In the genomic region with DNA sequence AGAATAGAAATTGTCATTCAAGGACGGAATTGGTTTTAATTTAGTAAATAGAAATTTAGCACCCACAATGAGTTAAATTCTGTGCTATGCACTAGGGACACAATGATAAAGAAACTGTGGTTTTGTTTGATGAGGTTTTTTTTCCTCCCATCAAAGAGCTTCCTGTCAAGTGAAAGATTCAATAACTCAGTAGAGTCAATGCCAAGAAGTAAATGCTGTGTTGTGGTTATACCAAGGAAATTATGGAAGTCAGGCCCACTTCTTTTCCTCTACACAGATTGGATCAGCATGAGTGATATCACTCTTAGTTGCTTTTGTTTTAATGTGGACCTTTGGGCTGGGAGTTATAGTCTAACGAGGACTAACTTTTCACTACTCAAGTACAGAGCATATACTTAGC, we compare ENCODE assay signal across 18 cellular contexts.
A peak's percentile ranks its signal among the peaks of the same experiment; 100 is the strongest.
DNase-seq lines count a peak whose midpoint lies in the region; ATAC-seq, FAIRE-seq and TF ChIP-seq lines count a peak whose summit lies in the region.
"Had no signal": no experiment of that assay in that cellular context is flagged by ENCODE, and none has a peak within 500 bp of the region (broad histone marks: within the 10 kb centered on the region; RNA-seq: fewer than 3 reads in every experiment).

No MANE protein-coding gene starts in this region.

- no peaks in the 10 kb centered on the region for H3K36me3 Mint-ChIP-seq in neural progenitor cell

- H3K79me2 ChIP-seq in GM12878 (ENCODE audit: control insufficient read depth, insufficient read depth, low read length) (no peaks in the 10 kb centered on the region), neural progenitor cell (ENCODE audit: low read depth) (no peaks in the 10 kb centered on the region)

- H2AFZ ChIP-seq in GM12878 (ENCODE audit: control insufficient read depth, low read depth, low read length) (no peak overlapping the region), neural progenitor cell (replicated peaks) (no peak overlapping the region)

- H3F3A ChIP-seq in neural progenitor cell (ENCODE audit: low read depth) = peaks cover 21% of the 10 kb centered on the region

- DNase-seq in COLO829 (ENCODE audit: low spot score) (peak; percentile 56), NCI-H226 (peak; percentile 53), GM12878 (ENCODE audit: low read depth, low spot score) (no peak), neural progenitor cell (ENCODE audit: low spot score) (no peak), HuH-7.5 (ENCODE audit: low spot score) (no peak), NAMALWA (ENCODE audit: low spot score) (no peak)
- DNase-seq in stimulated activated CD4-positive, alpha-beta T cell treated with anti-CD3 and anti-CD28 coated beads, Interleukin-12 subunit alpha, Interleukin-12 subunit beta, amount 100 ng/mL, for 4 hours = no peak
- DNase-seq: AML-193; CD4-positive, alpha-beta T cell; IMR-90; MV-4-11; NCI-H146; NCI-H2107; NCI-H345; Right ventricle myocardium superior had no signal

- 0% methylated on average over 2 of the region's 2 CpGs for WGBS in GM12878 (ENCODE audit: insufficient coverage, insufficient replicate concordance, low lambda C conversion rate, missing lambda C conversion rate)

- H3K27me3 ChIP-seq in GM12878 (replicated peaks in 1 of 2; ENCODE audit: control insufficient read depth in 2 of 2, insufficient read depth in 2 of 2, low read length in 1 of 2) = no peaks in the 10 kb centered on the region; a peak in 1 of 4 replicates
- no peaks in the 10 kb centered on the region for H3K27me3 ChIP-seq in neural progenitor cell

- ATAC-seq in GM12878 (no peak), GM21390 (IDR thresholded peaks at IDR 0.05; ENCODE audit: unreplicated experiment) (no peak)
- ATAC-seq: SK-N-SH treated with all-trans-retinoic acid at 6 μM for 48 hours had no signal

- no peak overlapping the region for H3K4me2 ChIP-seq in GM12878 (ENCODE audit: control insufficient read depth, insufficient read depth)
- no peak overlapping the region for H3K4me2 ChIP-seq in neural progenitor cell

- no peak for TF ChIP-seq POLR2A in GM12878 (IDR thresholded peaks at IDR 0.05; ENCODE audit: low read depth, low read length)

- no peak for FAIRE-seq in GM12878 (lab: Jason Lieb, UNC)
- FAIRE-seq: H54 had no signal

- no peak for TF ChIP-seq CTCF in GM12878 (IDR thresholded peaks at IDR 0.05 in 2 of 3, conservative IDR thresholded peaks at IDR 0.05 in 1 of 3; ENCODE audit: control insufficient read depth in 2 of 3, extremely low read depth in 1 of 3, insufficient read depth in 1 of 3, low read depth in 3 of 3, low read length in 3 of 3)
- TF ChIP-seq CTCF in neural progenitor cell (IDR thresholded peaks at IDR 0.05) = no peak

- peak overlapping the region; percentile 53 for H3K27ac Mint-ChIP-seq in neural progenitor cell
- H3K27ac Mint-ChIP-seq: CD4-positive, alpha-beta T cell had no signal

- no peak overlapping the region for H3K27ac ChIP-seq in GM12878 (ENCODE audit: control insufficient read depth, insufficient read depth)
- no peak overlapping the region for H3K27ac ChIP-seq in neural progenitor cell

- H3K9me3 ChIP-seq in GM12878 (replicated peaks; ENCODE audit: control insufficient read depth, insufficient read depth, low read length) = no peaks in the 10 kb centered on the region
- H3K9me3 ChIP-seq in neural progenitor cell (ENCODE audit: low read depth) = no peaks in the 10 kb centered on the region

- H3K4me1 Mint-ChIP-seq in neural progenitor cell = peaks cover 34% of the 10 kb centered on the region

- SMC1A ChIA-PET in GM12878 (lab: Charles Lee; ENCODE audit: uncharacterized antibody, unreplicated experiment) = no interaction called here

- POLR2A ChIA-PET in GM12878 (lab: Charles Lee) = no interaction called here

- H3K36me3 ChIP-seq in GM12878 (ENCODE audit: control insufficient read depth in 2 of 2, insufficient read depth in 2 of 2, low read length in 1 of 2) (no peaks in the 10 kb centered on the region), neural progenitor cell (no peaks in the 10 kb centered on the region)

- intact Hi-C loops in GM12878 (cut with micrococcal nuclease; ENCODE audit: unreplicated experiment) = no loop called here

- no peak overlapping the region for H3K4me3 Mint-ChIP-seq in neural progenitor cell
- H3K4me3 Mint-ChIP-seq: CD4-positive, alpha-beta T cell had no signal

- H3K4me3 ChIP-seq in GM12878 = no peak overlapping the region
- H3K4me3 ChIP-seq in neural progenitor cell = no peak overlapping the region

- H3K27me3 Mint-ChIP-seq in neural progenitor cell (ENCODE audit: insufficient read depth, low read depth) = no peaks in the 10 kb centered on the region
- H3K27me3 Mint-ChIP-seq: CD4-positive, alpha-beta T cell had no signal

- RAD21 ChIA-PET in GM12878 (lab: Charles Lee; ENCODE audit: unreplicated experiment) = no interaction called here

- CTCF ChIA-PET in GM12878 (lab: Yijun Ruan, JAX) = no interaction called here

- no peak for TF ChIP-seq EP300 in GM12878 (IDR thresholded peaks at IDR 0.05; ENCODE audit: borderline replicate concordance in 1 of 2, control insufficient read depth in 1 of 2, low read depth in 2 of 2, low read length in 2 of 2)

- in situ Hi-C loops in GM12878 (cut with MboI) = no loop called here

- TF ChIP-seq RAD21 in GM12878 (IDR thresholded peaks at IDR 0.05; ENCODE audit: insufficient read depth, low read depth, low read length) = no peak

- no peaks in the 10 kb centered on the region for H3K9me3 Mint-ChIP-seq in neural progenitor cell

- no peak overlapping the region for H3K9ac ChIP-seq in GM12878 (ENCODE audit: control insufficient read depth, insufficient read depth, low read length)
- H3K9ac ChIP-seq in neural progenitor cell = no peak overlapping the region

- BruUV-seq in GM12878 (replicated peaks; lab: Mats Ljungman, UMichigan) = no TSS peak

- H3K4me1 ChIP-seq in GM12878 (ENCODE audit: control insufficient read depth, insufficient read depth, low read length) (no peaks in the 10 kb centered on the region), neural progenitor cell (peaks cover 40% of the 10 kb centered on the region)

- H4K20me1 ChIP-seq in GM12878 (ENCODE audit: control insufficient read depth, insufficient read depth) (no peaks in the 10 kb centered on the region), neural progenitor cell (ENCODE audit: low read depth) (no peaks in the 10 kb centered on the region)

TF ChIP-seq in GM12878, 131 proteins besides CTCF, POLR2A, EP300 and RAD21:
- no peak for TF ChIP-seq YY1 (IDR thresholded peaks at IDR 0.05; ENCODE audit: low read depth, low read length)
- TF ChIP-seq RUNX3 (IDR thresholded peaks at IDR 0.05; ENCODE audit: low read length) = 0 out of 2 replicates have a peak, but pooled peaks have one; percentile 7

Comparison
In these comparisons a context has a peak if more than half of its experiments do, and no peak if none do; other contexts are left out.
1. DNase-seq: peak in COLO829 (single experiment) and NCI-H226 (single experiment); none in GM12878 (single experiment), neural progenitor cell (single experiment), HuH-7.5 (single experiment), NAMALWA (single experiment) and stimulated activated CD4-positive, alpha-beta T cell treated with anti-CD3 and anti-CD28 coated beads, Interleukin-12 subunit alpha, Interleukin-12 subunit beta, amount 100 ng/mL, for 4 hours (single experiment).